In genomic region chrX:76149160-76149841, GRCh38 we compare ENCODE assay signal across 8 cellular contexts. TPM values are rescaled to one million over a fixed set of nuclear protein-coding genes. Genes with fewer than 3 reads are reported as not detected.
DNase-seq lines count a peak whose midpoint lies in the region; ATAC-seq and TF ChIP-seq lines count a peak whose summit lies in the region.
"Not testable (repeated sequence)": the region's sequence is repeated elsewhere in the genome, so short reads cannot be mapped to it uniquely, and the experiment has no call there.

No MANE protein-coding gene starts in this region.

- not testable (repeated sequence) for H3K27me3 Mint-ChIP-seq in activated naive CD4-positive, alpha-beta T cell treated with anti-CD3 and anti-CD28 coated beads, Interleukin-2, amount 10 ng/mL, durations not matched to agents 7 days and 5 days; osteocyte (ENCODE audit: unreplicated experiment)

- intact Hi-C loops in PC-9 (cut with micrococcal nuclease; ENCODE audit: unreplicated experiment); heart left ventricle (cut with DNase I): not testable (repeated sequence)

- 0% methylated on average over 1 of the region's 40 CpGs; no CpG with 5 or more reads in 3 of the 4 donors for WGBS in heart left ventricle, 4 donors

- H3K36me3 Mint-ChIP-seq in activated naive CD4-positive, alpha-beta T cell treated with anti-CD3 and anti-CD28 coated beads, Interleukin-2, amount 10 ng/mL, durations not matched to agents 7 days and 5 days; osteocyte (ENCODE audit: unreplicated experiment): not testable (repeated sequence)

- H2AFZ ChIP-seq in PC-9 = not testable (repeated sequence)

- not testable (repeated sequence) for BruUV-seq in PC-9 (replicated peaks; lab: Mats Ljungman, UMichigan)

- peak overlapping the region in 10 of 11 experiments; percentile 61 to 90 (median 86); a peak in 13 of 22 replicates for H3K27ac ChIP-seq in BLaER1 treated with 17β-estradiol and CSF1 and Interleukin-3, amounts not matched to agents 10 nM and 100 nM
- H3K27ac ChIP-seq in PC-9 = not testable (repeated sequence)
- H3K27ac ChIP-seq in heart left ventricle = peak overlapping the region in 4 of 12 donors; percentile 72 to 91 (median 82)

- H3F3A ChIP-seq in PC-9 (ENCODE audit: insufficient read depth, low read depth) = not testable (repeated sequence)

- H3K9me2 ChIP-seq in PC-9 (ENCODE audit: insufficient read depth) = not testable (repeated sequence)

- H3K4me3 ChIP-seq in BLaER1 treated with 17β-estradiol and CSF1 and Interleukin-3, amounts not matched to agents 10 nM and 100 nM = peak overlapping the region; percentile 43 to 66 (median 53); a peak in 16 of 20 replicates
- H3K4me3 ChIP-seq in HFF-Myc (replicated peaks; ENCODE audit: low read depth, low read length) = peak overlapping the region; percentile 27; the same call in 1 of the 2 replicates
- peak overlapping the region; percentile 49; the same call in 1 of the 2 replicates for H3K4me3 ChIP-seq in PC-9
- peak overlapping the region in 3 of 12 donors; percentile 35 to 46 (median 36) for H3K4me3 ChIP-seq in heart left ventricle

- peaks cover 2 to 13% (median 10%) of the 10 kb centered on the region in 11 experiments; a peak in 14 of 22 replicates for H3K27me3 ChIP-seq in BLaER1 treated with 17β-estradiol and CSF1 and Interleukin-3, amounts not matched to agents 10 nM and 100 nM
- H3K27me3 ChIP-seq in PC-9 (ENCODE audit: insufficient read depth, low read depth) = not testable (repeated sequence)
- peaks cover 0 to 10% (median 0%) of the 10 kb centered on the region in 9 donors for H3K27me3 ChIP-seq in heart left ventricle

- POLR2A ChIA-PET in PC-9 (lab: Charles Lee; ENCODE audit: unreplicated experiment) = not testable (repeated sequence)

- peak overlapping the region; percentile 99 for H3K27ac Mint-ChIP-seq in activated naive CD4-positive, alpha-beta T cell treated with anti-CD3 and anti-CD28 coated beads, Interleukin-2, amount 10 ng/mL, durations not matched to agents 7 days and 5 days
- peak overlapping the region; percentile 94 for H3K27ac Mint-ChIP-seq in osteocyte (ENCODE audit: unreplicated experiment)

- peaks cover 22% of the 10 kb centered on the region for H3K4me1 Mint-ChIP-seq in activated naive CD4-positive, alpha-beta T cell treated with anti-CD3 and anti-CD28 coated beads, Interleukin-2, amount 10 ng/mL, durations not matched to agents 7 days and 5 days
- peaks cover 21% of the 10 kb centered on the region for H3K4me1 Mint-ChIP-seq in osteocyte (ENCODE audit: unreplicated experiment)

- not testable (repeated sequence) for TF ChIP-seq CTCF in HFF-Myc (IDR thresholded peaks at IDR 0.05; ENCODE audit: low read depth, low read length, missing control alignments); PC-9 (conservative IDR thresholded peaks at IDR 0.05); heart left ventricle (IDR thresholded peaks at IDR 0.05); osteocyte (IDR thresholded peaks at IDR 0.05)

- H3K9me3 Mint-ChIP-seq in activated naive CD4-positive, alpha-beta T cell treated with anti-CD3 and anti-CD28 coated beads, Interleukin-2, amount 10 ng/mL, durations not matched to agents 7 days and 5 days; osteocyte (ENCODE audit: unreplicated experiment): not testable (repeated sequence)

- ATAC-seq in GM19043 (IDR thresholded peaks at IDR 0.05; ENCODE audit: low read depth, unreplicated experiment) = peak; percentile 38
- peak; percentile 52 for ATAC-seq in HG03175 (IDR thresholded peaks at IDR 0.05; ENCODE audit: unreplicated experiment)
- ATAC-seq in heart left ventricle = peak; percentile 77 to 88 (median 84)

- H3K4me1 ChIP-seq in BLaER1 treated with 17β-estradiol and CSF1 and Interleukin-3, amounts not matched to agents 10 nM and 100 nM = peaks cover 20 to 27% (median 25%) of the 10 kb centered on the region in 10 experiments
- H3K4me1 ChIP-seq in PC-9 (replicated peaks; ENCODE audit: insufficient read depth) (peaks cover 22% of the 10 kb centered on the region), heart left ventricle (peaks cover 0 to 25% (median 9%) of the 10 kb centered on the region in 12 donors)

- H3K4me2 ChIP-seq in BLaER1 treated with 17β-estradiol and CSF1 and Interleukin-3, amounts not matched to agents 10 nM and 100 nM = peak overlapping the region in 10 of 11 experiments; percentile 75 to 98 (median 90); a peak in 11 of 22 replicates
- H3K4me2 ChIP-seq in PC-9 = peak overlapping the region; percentile 79

- H3K79me2 ChIP-seq in PC-9 (ENCODE audit: low read depth) = not testable (repeated sequence)

- not testable (repeated sequence) for DNase-seq in HFF-Myc (ENCODE audit: extremely low read depth, low read depth); PC-9; activated naive CD4-positive, alpha-beta T cell treated with anti-CD3 and anti-CD28 coated beads, Interleukin-2, amount 10 ng/mL, durations not matched to agents 7 days and 5 days; heart left ventricle; osteocyte (ENCODE audit: extremely low spot score, unreplicated experiment)

- H3K4me3 Mint-ChIP-seq in activated naive CD4-positive, alpha-beta T cell treated with anti-CD3 and anti-CD28 coated beads, Interleukin-2, amount 10 ng/mL, durations not matched to agents 7 days and 5 days = peak overlapping the region; percentile 74
- peak overlapping the region; percentile 72 for H3K4me3 Mint-ChIP-seq in osteocyte (ENCODE audit: unreplicated experiment)

- not testable (repeated sequence) for H3K9me3 ChIP-seq in BLaER1 treated with 17β-estradiol and CSF1 and Interleukin-3, amounts not matched to agents 10 nM and 100 nM (replicated peaks in 1 of 11); PC-9 (ENCODE audit: insufficient read depth, low read depth); heart left ventricle

- CTCF ChIA-PET in PC-9 (lab: Charles Lee) = not testable (repeated sequence)
- CTCF ChIA-PET in activated naive CD4-positive, alpha-beta T cell treated with anti-CD3 and anti-CD28 coated beads, Interleukin-2, amount 10 ng/mL, durations not matched to agents 7 days and 5 days (lab: Charles Lee) = interaction anchor here (1.3 kb wide), 1 partner anchor 104 kb away, joined by 4 read pairs; no protein-coding TSS in a partner anchor

- TF ChIP-seq POLR2A in heart left ventricle (IDR thresholded peaks at IDR 0.05) = not testable (repeated sequence)

- H3K36me3 ChIP-seq in BLaER1 treated with 17β-estradiol and CSF1 and Interleukin-3, amounts not matched to agents 10 nM and 100 nM; PC-9 (ENCODE audit: low read depth); heart left ventricle: not testable (repeated sequence)

- H3K9ac ChIP-seq in BLaER1 treated with 17β-estradiol and CSF1 and Interleukin-3, amounts not matched to agents 10 nM and 100 nM = peak overlapping the region in 10 of 11 experiments; percentile 67 to 84 (median 77); a peak in 14 of 22 replicates

- not testable (repeated sequence) for H4K20me1 ChIP-seq in BLaER1 treated with 17β-estradiol and CSF1 and Interleukin-3, amounts not matched to agents 10 nM and 100 nM; PC-9 (ENCODE audit: insufficient read depth)

RNA-seq across cellular contexts. Expression of gene PBDC1, which starts 23.6 kb away (rescaled TPM):
- total RNA-seq in PC-9 (2021) = 19.0 and 20.9 TPM in 2 replicates
- total RNA-seq in heart left ventricle = 10 to 100 TPM in 7 of 9 donors, 1 to 10 TPM in 2; 8.6 to 17.5 (median 12.3) TPM
- 10 to 100 TPM; 20.6 to 33.3 TPM for polyA plus RNA-seq in heart left ventricle
- total RNA-seq in osteocyte = 22.3 and 23.5 TPM in 2 replicates
